16 cellular contexts compared by ENCODE assay signal in the genomic region with DNA sequence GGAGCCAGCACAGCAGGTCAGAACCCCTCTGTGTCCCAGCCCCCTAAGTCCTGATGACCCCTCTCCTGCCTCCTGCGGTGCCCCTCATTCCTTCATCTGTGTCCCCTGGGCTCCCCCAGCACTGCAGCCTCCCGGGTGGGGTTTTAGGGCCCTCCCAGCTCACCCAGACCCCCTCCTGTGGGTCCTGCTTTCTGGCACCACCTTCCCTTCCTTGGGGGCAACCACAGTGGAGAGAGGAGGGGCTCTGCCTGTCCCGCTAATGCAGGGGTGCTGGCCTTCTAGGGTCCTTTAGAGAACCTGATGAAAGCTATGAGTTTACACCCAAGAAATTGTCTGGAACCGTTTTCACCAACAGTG. TPM values are rescaled to one million over a fixed set of nuclear protein-coding genes. Genes with fewer than 3 reads are reported as not detected.
"Had no signal": no experiment of that assay in that cellular context is flagged by ENCODE, and none has a peak within 500 bp of the region (broad histone marks: within the 10 kb centered on the region; RNA-seq: fewer than 3 reads in every experiment).

No MANE protein-coding gene starts in this region.

- H3K9me3 ChIP-seq: gastroesophageal sphincter, left lung, testis had no signal

- DNase-seq: activated CD4-positive, alpha-beta memory T cell treated with anti-CD3 and anti-CD28 coated beads, Interleukin-2, amount 10 ng/mL, durations not matched to agents 7 days and 5 days; erythroblast; mesenchymal stem cell; nucleus accumbens; stimulated activated naive CD8-positive, alpha-beta T cell treated with anti-CD3 and anti-CD28 coated beads, Interleukin-15, amount 100 ng/mL, for 72 hours had no signal

- H3K4me3 ChIP-seq: cardiac muscle cell, dorsolateral prefrontal cortex, gastroesophageal sphincter, left lung, smooth muscle cell, testis had no signal

- ATAC-seq: gastroesophageal sphincter, right cardiac atrium had no signal

- H3K36me3 ChIP-seq: cardiac muscle cell had no signal

- H3K27me3 ChIP-seq: cardiac muscle cell, dorsolateral prefrontal cortex, gastroesophageal sphincter, left lung, testis had no signal

- H3K4me1 ChIP-seq: gastroesophageal sphincter, left lung, testis had no signal

- H3K27ac ChIP-seq: cardiac muscle cell, dorsolateral prefrontal cortex, gastroesophageal sphincter, left lung, testis had no signal

RNA-seq across cellular contexts. Expression of gene ALPP, which starts 42.7 kb away (rescaled TPM):
- total RNA-seq: activated CD4-positive, alpha-beta memory T cell treated with anti-CD3 and anti-CD28 coated beads, Interleukin-2, amount 10 ng/mL, durations not matched to agents 7 days and 5 days; activated T-helper 2 cell treated with anti-CD3 and anti-CD28 coated beads, Interferon-gamma antibody, Interleukin-2, Interleukin-4, amounts not matched to agents 10 μg/mL and 5 μg/mL and 100 μg/mL, durations not matched to agents 14 hours and 24 hours and 36 hours; cardiac muscle cell; gastroesophageal sphincter; mucosa of gallbladder; naive thymus-derived CD8-positive, alpha-beta T cell; progenitor cell of endocrine pancreas; right cardiac atrium had no signal
